Comparison of ENCODE assay signal across 25 cellular contexts in genomic region chr10:13404791-13405190, GRCh38. TPM values are rescaled to one million over a fixed set of nuclear protein-coding genes. Genes with fewer than 3 reads are reported as not detected.
DNase-seq lines count a peak whose midpoint lies in the region; TF ChIP-seq lines count a peak whose summit lies in the region.
"Had no signal": no experiment of that assay in that cellular context is flagged by ENCODE, and none has a peak within 500 bp of the region (broad histone marks: within the 10 kb centered on the region; RNA-seq: fewer than 3 reads in every experiment).

No MANE protein-coding gene starts in this region.

- H3K36me3 ChIP-seq in colonic mucosa = no peaks in the 10 kb centered on the region
- no peaks in the 10 kb centered on the region for H3K36me3 ChIP-seq in stomach
- H3K36me3 ChIP-seq: BLaER1 treated with 17β-estradiol and CSF1 and Interleukin-3, amounts not matched to agents 10 nM and 100 nM; right lobe of liver; thyroid gland had no signal

- no peaks in the 10 kb centered on the region for H3K9me3 ChIP-seq in colonic mucosa
- H3K9me3 ChIP-seq in stomach = peaks cover 0 to 4% (median 0%) of the 10 kb centered on the region in 4 donors
- H3K9me3 ChIP-seq: right lobe of liver, SK-N-SH, thyroid gland had no signal

- H3K36me3 Mint-ChIP-seq in activated naive CD8-positive, alpha-beta T cell treated with anti-CD3 and anti-CD28 coated beads for 36 hours = no peaks in the 10 kb centered on the region
- H3K36me3 Mint-ChIP-seq: activated naive CD4-positive, alpha-beta T cell treated with anti-CD3 and anti-CD28 coated beads, Interleukin-2, amount 10 ng/mL, durations not matched to agents 7 days and 5 days; immature natural killer cell had no signal

- no peak overlapping the region for H3K4me3 Mint-ChIP-seq in activated naive CD8-positive, alpha-beta T cell treated with anti-CD3 and anti-CD28 coated beads for 36 hours
- H3K4me3 Mint-ChIP-seq: activated naive CD4-positive, alpha-beta T cell treated with anti-CD3 and anti-CD28 coated beads, Interleukin-2, amount 10 ng/mL, durations not matched to agents 7 days and 5 days; activated T-cell treated with anti-CD3 and anti-CD28 coated beads, Interleukin-2, amount 50 U/mL, for 72 hours; effector memory CD8-positive, alpha-beta T cell; immature natural killer cell; nephron had no signal

- no peak overlapping the region for H3K9ac ChIP-seq in colonic mucosa (ENCODE audit: low read depth in 2 of 2, low read length in 2 of 2)
- H3K9ac ChIP-seq: BLaER1 treated with 17β-estradiol and CSF1 and Interleukin-3, amounts not matched to agents 10 nM and 100 nM; SK-N-SH had no signal

- H3K27me3 ChIP-seq in colonic mucosa = no peaks in the 10 kb centered on the region
- no peaks in the 10 kb centered on the region for H3K27me3 ChIP-seq in stomach
- H3K27me3 ChIP-seq: BLaER1 treated with 17β-estradiol and CSF1 and Interleukin-3, amounts not matched to agents 10 nM and 100 nM; foreskin keratinocyte; right lobe of liver; thyroid gland had no signal

- H3K9me3 Mint-ChIP-seq in activated naive CD8-positive, alpha-beta T cell treated with anti-CD3 and anti-CD28 coated beads for 36 hours = no peaks in the 10 kb centered on the region
- H3K9me3 Mint-ChIP-seq: activated naive CD4-positive, alpha-beta T cell treated with anti-CD3 and anti-CD28 coated beads, Interleukin-2, amount 10 ng/mL, durations not matched to agents 7 days and 5 days; activated T-cell treated with anti-CD3 and anti-CD28 coated beads, Interleukin-2, amount 50 U/mL, for 72 hours; effector memory CD8-positive, alpha-beta T cell; immature natural killer cell had no signal

- H3K4me1 Mint-ChIP-seq in activated naive CD8-positive, alpha-beta T cell treated with anti-CD3 and anti-CD28 coated beads for 36 hours = no peaks in the 10 kb centered on the region
- H3K4me1 Mint-ChIP-seq: activated naive CD4-positive, alpha-beta T cell treated with anti-CD3 and anti-CD28 coated beads, Interleukin-2, amount 10 ng/mL, durations not matched to agents 7 days and 5 days; immature natural killer cell had no signal

- peaks cover 4% of the 10 kb centered on the region for H3K27me3 Mint-ChIP-seq in activated naive CD8-positive, alpha-beta T cell treated with anti-CD3 and anti-CD28 coated beads for 36 hours

- H3K27ac ChIP-seq in colonic mucosa (no peak overlapping the region), stomach (peak overlapping the region in 4 of 5 donors; percentile 22 to 69 (median 56))
- H3K27ac ChIP-seq: BLaER1 treated with 17β-estradiol and CSF1 and Interleukin-3, amounts not matched to agents 10 nM and 100 nM; coronary artery; foreskin keratinocyte; right lobe of liver had no signal

- H3K4me3 ChIP-seq in colonic mucosa = no peak overlapping the region
- no peak overlapping the region for H3K4me3 ChIP-seq in stomach
- H3K4me3 ChIP-seq: BLaER1 treated with 17β-estradiol and CSF1 and Interleukin-3, amounts not matched to agents 10 nM and 100 nM; coronary artery; right lobe of liver; thyroid gland had no signal

- TF ChIP-seq CTCF in colonic mucosa (IDR thresholded peaks at IDR 0.05) = no peak
- no peak for TF ChIP-seq CTCF in stomach (IDR thresholded peaks at IDR 0.05)

- 19 to 44% (median 36%) methylated on average over 5 of the region's 5 CpGs for WGBS in stomach, 5 donors

- no peak for TF ChIP-seq POLR2A in stomach (IDR thresholded peaks at IDR 0.05)

- DNase-seq in NCI-H82 (lab: John Stamatoyannopoulos, UW) (peak; percentile 59), NCI-H82 treated with DMSO at 0.1 percent for 48 hours (lab: John Stamatoyannopoulos, UW; ENCODE audit: unreplicated experiment) (no peak), NCI-H2029 (lab: John Stamatoyannopoulos, UW) (peak; percentile 40), colonic mucosa (peak; percentile 33), stomach (peak; percentile 79), NCI-H1930 (lab: John Stamatoyannopoulos, UW) (no peak), AML-193 (lab: John Stamatoyannopoulos, UW) (no peak)
- no peak for DNase-seq in activated naive CD8-positive, alpha-beta T cell treated with anti-CD3 and anti-CD28 coated beads for 36 hours
- DNase-seq: activated CD4-positive, alpha-beta T cell treated with anti-CD3 and anti-CD28 coated beads for 48 hours; activated naive CD4-positive, alpha-beta T cell treated with anti-CD3 and anti-CD28 coated beads, Interleukin-2, amount 10 ng/mL, durations not matched to agents 7 days and 5 days; activated T-cell treated with anti-CD3 and anti-CD28 coated beads, Interleukin-2, amount 50 U/mL, for 72 hours; amygdala; effector memory CD8-positive, alpha-beta T cell; foreskin keratinocyte; immature natural killer cell; IMR-90; NCI-H1694 treated with DMSO at 0.1 percent for 48 hours; right lobe of liver; SK-N-SH; stimulated activated naive CD8-positive, alpha-beta T cell treated with anti-CD3 and anti-CD28 coated beads, Interleukin-15, Interleukin-2, amounts not matched to agents 100 U/mL and 50 U/mL, for 24 hours; T-helper 2 cell had no signal

- H3K4me1 ChIP-seq in colonic mucosa = no peaks in the 10 kb centered on the region
- H3K4me1 ChIP-seq in stomach = peaks cover 3 to 15% (median 12%) of the 10 kb centered on the region in 4 donors
- H3K4me1 ChIP-seq: BLaER1 treated with 17β-estradiol and CSF1 and Interleukin-3, amounts not matched to agents 10 nM and 100 nM; foreskin keratinocyte; right lobe of liver had no signal

- no peak overlapping the region for H3K27ac Mint-ChIP-seq in activated naive CD8-positive, alpha-beta T cell treated with anti-CD3 and anti-CD28 coated beads for 36 hours
- H3K27ac Mint-ChIP-seq: activated naive CD4-positive, alpha-beta T cell treated with anti-CD3 and anti-CD28 coated beads, Interleukin-2, amount 10 ng/mL, durations not matched to agents 7 days and 5 days; activated T-cell treated with anti-CD3 and anti-CD28 coated beads, Interleukin-2, amount 50 U/mL, for 72 hours; effector memory CD8-positive, alpha-beta T cell; immature natural killer cell had no signal

- intact Hi-C loops in colonic mucosa (cut with DNase I) (no loop called here), stomach (cut with DNase I; ENCODE audit: low total_unique reads) (no loop called here)

- no peak for TF ChIP-seq EP300 in stomach (IDR thresholded peaks at IDR 0.05)

RNA-seq across cellular contexts. Expression of gene SEPHS1, which starts 56.7 kb away (rescaled TPM):
- total RNA-seq in colonic mucosa = 10 to 100 TPM; 34.4 to 51.3 TPM
- total RNA-seq in stomach = 10 to 100 TPM; 15.2 to 63.0 (median 20.3) TPM
- 10 to 100 TPM; 19.7 to 40.5 (median 31.8) TPM for polyA plus RNA-seq in stomach
- 10 to 100 TPM; 66.5 to 68.7 TPM for total RNA-seq in activated naive CD8-positive, alpha-beta T cell treated with anti-CD3 and anti-CD28 coated beads for 36 hours

Comparison
In these comparisons a context has a peak if more than half of its experiments do, and no peak if none do; other contexts are left out.
1. DNase-seq: peak in NCI-H82 (single experiment), NCI-H2029 (single experiment), colonic mucosa (single experiment) and stomach (single experiment); none in NCI-H82 treated with DMSO at 0.1 percent for 48 hours (single experiment), activated naive CD8-positive, alpha-beta T cell treated with anti-CD3 and anti-CD28 coated beads for 36 hours (single experiment), NCI-H1930 (0 of 2) and AML-193 (0 of 2).